Comparison of ENCODE assay signal across 1 cellular context in genomic region chr12:116156614-116157013, GRCh38.
TF ChIP-seq lines count a peak whose summit lies in the region.

No MANE protein-coding gene starts in this region.

TF ChIP-seq in HEK293, 187 proteins besides CTCF, POLR2A, EP300 and RAD21 (continued from another document):
- TF ChIP-seq FEZF1 (tag by site-specific recombination; IDR thresholded peaks at IDR 0.05) = peak; percentile 35
